8 cellular contexts compared by ENCODE assay signal in the genomic region with DNA sequence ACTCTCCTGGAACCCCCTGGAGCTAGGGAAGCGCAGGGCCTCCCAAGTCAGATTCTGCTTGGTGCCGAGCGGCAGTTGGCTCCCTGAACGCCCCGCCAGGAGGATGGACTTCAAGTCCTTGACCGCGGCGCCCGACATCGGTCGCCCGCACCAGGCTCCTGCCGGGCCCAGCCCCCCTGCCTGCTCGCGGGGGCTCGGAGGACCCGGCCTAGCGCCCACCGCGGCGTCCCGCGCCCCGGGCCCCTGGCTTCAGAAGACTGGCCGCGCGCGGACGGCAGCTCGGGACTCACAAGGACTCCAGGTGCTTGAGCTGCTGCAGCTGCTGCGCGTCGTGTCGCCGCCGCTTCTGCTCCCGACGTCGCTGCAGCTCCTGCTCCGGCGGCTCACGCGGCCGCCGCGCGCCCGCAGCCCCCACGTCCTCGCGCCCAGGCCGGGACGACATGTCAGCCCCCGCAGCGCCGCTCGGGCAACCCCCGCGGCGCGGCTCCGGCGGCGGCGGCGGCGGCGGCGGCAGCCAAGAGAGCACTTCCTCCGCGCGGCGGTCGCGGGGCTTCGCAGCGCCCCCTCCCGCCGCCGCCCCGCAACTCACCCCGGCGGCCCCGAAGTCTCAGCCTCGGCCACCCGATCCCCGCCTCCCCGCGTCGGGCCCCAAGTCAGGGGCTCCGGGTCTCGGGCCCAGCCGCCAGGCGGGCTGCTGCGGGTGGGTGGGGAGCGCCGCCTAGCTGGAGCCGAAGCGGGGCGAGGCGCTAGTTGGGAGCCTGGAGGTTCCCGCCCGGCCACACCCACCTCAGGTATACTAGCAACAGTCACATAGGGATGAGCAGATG. TPM values are rescaled to one million over a fixed set of nuclear protein-coding genes. Genes with fewer than 3 reads are reported as not detected.
DNase-seq lines count a peak whose midpoint lies in the region; ATAC-seq and TF ChIP-seq lines count a peak whose summit lies in the region.

A gene with protein sequence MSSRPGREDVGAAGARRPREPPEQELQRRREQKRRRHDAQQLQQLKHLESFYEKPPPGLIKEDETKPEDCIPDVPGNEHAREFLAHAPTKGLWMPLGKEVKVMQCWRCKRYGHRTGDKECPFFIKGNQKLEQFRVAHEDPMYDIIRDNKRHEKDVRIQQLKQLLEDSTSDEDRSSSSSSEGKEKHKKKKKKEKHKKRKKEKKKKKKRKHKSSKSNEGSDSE (minus strand): TSS at position 474 of the 827 bp plus-strand sequence. CDS start 32 bp downstream, at position 442.

- ATAC-seq in GM21526 (IDR thresholded peaks at IDR 0.05; ENCODE audit: low FRiP score, unreplicated experiment), result peak; percentile 89
- ATAC-seq in IMR-90 (ENCODE audit: low read depth), result peak; percentile 95
- peak; percentile 91 to 92 for ATAC-seq in activated T-cell treated with anti-CD3 and anti-CD28 coated beads, Interleukin-2, amount 50 U/mL, for 72 hours (replicated peaks in 1 of 2)
- ATAC-seq in stimulated activated naive CD8-positive, alpha-beta T cell treated with anti-CD3 and anti-CD28 coated beads, Interleukin-15, amount 100 ng/mL, for 72 hours, result peak; percentile 92

- H3K27me3 ChIP-seq in IMR-90 (ENCODE audit: control insufficient read depth, insufficient read depth, low read length), result peaks cover 6% of the 10 kb centered on the region; the same call in 1 of the 2 replicates
- H3K27me3 ChIP-seq in neural cell (ENCODE audit: insufficient read depth, low read depth, low read length), result no peaks in the 10 kb centered on the region

- in situ Hi-C loops in IMR-90 (cut with MboI; ENCODE audit: low sequenced_read_pairs), result no loop called here

- H4K8ac ChIP-seq in IMR-90 (ENCODE audit: low read depth in 2 of 2, low read length in 2 of 2), result peak within 1 kb of the TSS in 1 of 2 experiments; percentile 63; a peak in 2 of 4 replicates

- peak within 1 kb of the TSS; percentile 95 to 99 for H3K4me3 Mint-ChIP-seq in activated T-cell treated with anti-CD3 and anti-CD28 coated beads, Interleukin-2, amount 50 U/mL, for 72 hours
- peak within 1 kb of the TSS; percentile 82 to 97 for H3K4me3 Mint-ChIP-seq in stimulated activated naive CD8-positive, alpha-beta T cell treated with anti-CD3 and anti-CD28 coated beads, Interleukin-15, amount 100 ng/mL, for 72 hours

- peak within 1 kb of the TSS; percentile 8 for H3K23ac ChIP-seq in IMR-90 (ENCODE audit: low read depth, low read length)

- no peak within 1 kb of the TSS for H2AK5ac ChIP-seq in IMR-90 (ENCODE audit: low read depth, low read length)

- peak within 1 kb of the TSS; percentile 41; the same call in 1 of the 2 replicates for H3K14ac ChIP-seq in IMR-90 (replicated peaks; ENCODE audit: low read depth, low read length)

- H4K91ac ChIP-seq in IMR-90 (ENCODE audit: insufficient read depth, low read depth, low read length), result no peak within 1 kb of the TSS; the same call in 1 of the 2 replicates

- TF ChIP-seq CTCF in IMR-90 (conservative IDR thresholded peaks at IDR 0.05; ENCODE audit: low read depth, low read length) (peak; percentile 62), fibroblast of the aortic adventitia (IDR thresholded peaks at IDR 0.05; ENCODE audit: insufficient read depth, low read length) (peak; percentile 38), neural cell (IDR thresholded peaks at IDR 0.05; ENCODE audit: poor library complexity, severe bottlenecking) (peak; percentile 83)

- H3K56ac ChIP-seq in IMR-90 (ENCODE audit: extremely low read depth, insufficient read depth, low read length), result peak within 1 kb of the TSS; percentile 71

- TF ChIP-seq RAD21 in IMR-90 (IDR thresholded peaks at IDR 0.05; ENCODE audit: low read length), result peak; percentile 29
- peak; percentile 49 for TF ChIP-seq RAD21 in neural cell (conservative IDR thresholded peaks at IDR 0.05)

- intact Hi-C loops in IMR-90 (cut with micrococcal nuclease), result loop anchor here (2.0 to 5.0 kb wide), 5 partner anchors 152 to 614 kb away; partner anchors contain the start of genes AVL9, FKBP9 and KBTBD2

- no peaks in the 10 kb centered on the region for H3K9me2 ChIP-seq in neural cell (ENCODE audit: insufficient read depth, low read length)

- H3K4me1 Mint-ChIP-seq in activated T-cell treated with anti-CD3 and anti-CD28 coated beads, Interleukin-2, amount 50 U/mL, for 72 hours (ENCODE audit: low read depth), result peaks cover 40% of the 10 kb centered on the region
- peaks cover 39% of the 10 kb centered on the region for H3K4me1 Mint-ChIP-seq in stimulated activated naive CD8-positive, alpha-beta T cell treated with anti-CD3 and anti-CD28 coated beads, Interleukin-15, amount 100 ng/mL, for 72 hours

- TF ChIP-seq EP300 in neural cell (conservative IDR thresholded peaks at IDR 0.05; ENCODE audit: poor library complexity, severe bottlenecking), result peak; percentile 20

- H3F3A ChIP-seq in neural cell (ENCODE audit: insufficient read depth, low read length, poor library complexity, severe bottlenecking), result no peaks in the 10 kb centered on the region

- H2AFZ ChIP-seq in IMR-90 (replicated peaks; ENCODE audit: low read length, poor library complexity) (peak within 1 kb of the TSS; percentile 95), neural cell (ENCODE audit: low read depth, low read length) (peak within 1 kb of the TSS; percentile 58)

- peaks cover 44% of the 10 kb centered on the region for H3K79me2 ChIP-seq in neural cell (replicated peaks; ENCODE audit: insufficient read depth, low read length)

- no peaks in the 10 kb centered on the region for H3K36me3 Mint-ChIP-seq in activated T-cell treated with anti-CD3 and anti-CD28 coated beads, Interleukin-2, amount 50 U/mL, for 72 hours (ENCODE audit: insufficient read depth in 2 of 2)

- H3K27ac Mint-ChIP-seq in activated T-cell treated with anti-CD3 and anti-CD28 coated beads, Interleukin-2, amount 50 U/mL, for 72 hours, result peak within 1 kb of the TSS; percentile 90
- H3K27ac Mint-ChIP-seq in stimulated activated naive CD8-positive, alpha-beta T cell treated with anti-CD3 and anti-CD28 coated beads, Interleukin-15, amount 100 ng/mL, for 72 hours, result peak within 1 kb of the TSS; percentile 79 to 97

- H3K9ac ChIP-seq in IMR-90 (ENCODE audit: low read depth, low read length) (peak within 1 kb of the TSS; percentile 77), neural cell (ENCODE audit: low read length) (peak within 1 kb of the TSS; percentile 71)

- no peak for TF ChIP-seq POLR2A in IMR-90 (IDR thresholded peaks at IDR 0.05; ENCODE audit: low read depth, low read length)

- WGBS in IMR-90 (ENCODE audit: extremely low coverage in 2 of 2, insufficient read length in 1 of 2), 2 experiments, result 0% methylated on average over 35 of the region's 103 CpGs; no CpG with 5 or more reads in 1 of the 2 experiments

- peak within 1 kb of the TSS; percentile 41 for H4K5ac ChIP-seq in IMR-90 (ENCODE audit: low read depth, low read length)

- no peak within 1 kb of the TSS for H2BK20ac ChIP-seq in IMR-90 (ENCODE audit: low read depth, low read length)

- H2BK5ac ChIP-seq in IMR-90 (ENCODE audit: low read depth, low read length, poor library complexity, severe bottlenecking), result peak within 1 kb of the TSS; percentile 77

- peaks cover 6% of the 10 kb centered on the region for H3K4me1 ChIP-seq in IMR-90 (ENCODE audit: control insufficient read depth, insufficient read depth, low read length)

- H4K20me1 ChIP-seq in IMR-90 (ENCODE audit: insufficient read depth, low read length) (peaks cover 11% of the 10 kb centered on the region), neural cell (ENCODE audit: insufficient read depth) (no peaks in the 10 kb centered on the region)

- no peaks in the 10 kb centered on the region for H3K9me3 Mint-ChIP-seq in activated T-cell treated with anti-CD3 and anti-CD28 coated beads, Interleukin-2, amount 50 U/mL, for 72 hours
- H3K9me3 Mint-ChIP-seq in stimulated activated naive CD8-positive, alpha-beta T cell treated with anti-CD3 and anti-CD28 coated beads, Interleukin-15, amount 100 ng/mL, for 72 hours, result no peaks in the 10 kb centered on the region

- H3K79me1 ChIP-seq in IMR-90 (ENCODE audit: low read depth in 1 of 2, low read length in 2 of 2), result peaks cover 25 to 33% of the 10 kb centered on the region in 2 experiments

- H3K18ac ChIP-seq in IMR-90 (ENCODE audit: low read depth, low read length), result no peak within 1 kb of the TSS

- no peak within 1 kb of the TSS for H2BK15ac ChIP-seq in IMR-90 (ENCODE audit: low read depth, low read length)

- H3K9me1 ChIP-seq in IMR-90 (ENCODE audit: insufficient read depth, low read length), result no peaks in the 10 kb centered on the region

- peak within 1 kb of the TSS; percentile 100 for H3K4me2 ChIP-seq in IMR-90 (ENCODE audit: low read depth, low read length)
- peak within 1 kb of the TSS; percentile 69 for H3K4me2 ChIP-seq in neural cell (ENCODE audit: low read length)

- H3K36me3 ChIP-seq in IMR-90 (ENCODE audit: control insufficient read depth, insufficient read depth, low read length) (no peaks in the 10 kb centered on the region; the same call in 1 of the 2 replicates), neural cell (ENCODE audit: insufficient read depth, low read length) (no peaks in the 10 kb centered on the region)

- BruUV-seq in IMR-90 (replicated peaks; lab: Mats Ljungman, UMichigan), result no TSS peak

- DNase-seq in DMS53 treated with DMSO at 0.1 percent for 48 hours (lab: John Stamatoyannopoulos, UW; ENCODE audit: unreplicated experiment), result peak; percentile 80
- peak; percentile 47 for DNase-seq in IMR-90
- DNase-seq in RKO (ENCODE audit: low spot score), result peak; percentile 78
- peak; percentile 85 to 88 for DNase-seq in activated T-cell treated with anti-CD3 and anti-CD28 coated beads, Interleukin-2, amount 50 U/mL, for 72 hours
- DNase-seq in fibroblast of the aortic adventitia (ENCODE audit: low read depth), result peak; percentile 37
- DNase-seq in stimulated activated naive CD8-positive, alpha-beta T cell treated with anti-CD3 and anti-CD28 coated beads, Interleukin-15, amount 100 ng/mL, for 72 hours, result peak; percentile 83 to 86

- peak within 1 kb of the TSS; percentile 60 for H2AK9ac ChIP-seq in IMR-90 (replicated peaks; ENCODE audit: low read depth, low read length, poor library complexity)

- peak within 1 kb of the TSS; percentile 92 for H3K4me3 ChIP-seq in IMR-90 (ENCODE audit: insufficient read depth, low read depth, low read length)
- peak within 1 kb of the TSS; percentile 82 for H3K4me3 ChIP-seq in fibroblast of the aortic adventitia (ENCODE audit: low read depth, low read length)
- peak within 1 kb of the TSS; percentile 82 for H3K4me3 ChIP-seq in neural cell (ENCODE audit: low read length)

- H3K27me3 Mint-ChIP-seq in activated T-cell treated with anti-CD3 and anti-CD28 coated beads, Interleukin-2, amount 50 U/mL, for 72 hours (ENCODE audit: low read depth), result peaks cover 16% of the 10 kb centered on the region
- peaks cover 22% of the 10 kb centered on the region for H3K27me3 Mint-ChIP-seq in stimulated activated naive CD8-positive, alpha-beta T cell treated with anti-CD3 and anti-CD28 coated beads, Interleukin-15, amount 100 ng/mL, for 72 hours

- H3K9me3 ChIP-seq in IMR-90 (ENCODE audit: control insufficient read depth, insufficient read depth, low read length) (no peaks in the 10 kb centered on the region), neural cell (ENCODE audit: low read length) (no peaks in the 10 kb centered on the region)

- CTCF ChIA-PET in IMR-90 (lab: Yijun Ruan, JAX), result interaction anchor here (0.7 to 1.6 kb wide), 7 partner anchors 21 to 301 kb away, joined by 3 to 5 read pairs (median 3); no protein-coding TSS in a partner anchor

- peak within 1 kb of the TSS; percentile 68 for H3K4ac ChIP-seq in IMR-90 (ENCODE audit: low read depth, low read length)

- dilution Hi-C loops in IMR-90 (cut with HindIII; ENCODE audit: low sequenced_read_pairs, unreplicated experiment), result no loop called here

- POLR2A ChIA-PET in IMR-90 (lab: Charles Lee; ENCODE audit: unreplicated experiment), result no interaction called here

- peak within 1 kb of the TSS; percentile 62; the same call in 1 of the 2 replicates for H2BK120ac ChIP-seq in IMR-90 (ENCODE audit: low read depth, low read length)

- H3K27ac ChIP-seq in IMR-90 (ENCODE audit: insufficient read depth, low read length) (peak within 1 kb of the TSS; percentile 62), neural cell (ENCODE audit: low read length) (no peak within 1 kb of the TSS)

RNA-seq across cellular contexts. Expression of the gene that starts here (rescaled TPM):
- total RNA-seq in IMR-90 (2012; rRNA removed) (9.5 and 14.7 TPM in 2 replicates), fibroblast of the aortic adventitia (ENCODE audit: low replicate concordance) (7.2 and 7.7 TPM in 2 replicates)
- polyA plus RNA-seq in IMR-90 (2012; rRNA removed) (18.1 and 18.3 TPM in 2 replicates), neural cell (19.7 and 36.9 TPM in 2 replicates)
- polyA plus RNA-seq in IMR-90 (2012; cell fraction: cytosol; rRNA removed), result 5.6 and 7.2 TPM in 2 replicates
- 7.2 and 14.9 TPM in 2 replicates for polyA plus RNA-seq in IMR-90 (2012; cell fraction: nucleus; rRNA removed; ENCODE audit: low replicate concordance)
- 10 to 100 TPM; 20.8 to 32.2 TPM for total RNA-seq in activated T-cell treated with anti-CD3 and anti-CD28 coated beads, Interleukin-2, amount 50 U/mL, for 72 hours
- polyA minus RNA-seq in neural cell, result 10.1 and 10.5 TPM in 2 replicates
